Comparison of ENCODE assay signal across 1 cellular context in the genomic region with DNA sequence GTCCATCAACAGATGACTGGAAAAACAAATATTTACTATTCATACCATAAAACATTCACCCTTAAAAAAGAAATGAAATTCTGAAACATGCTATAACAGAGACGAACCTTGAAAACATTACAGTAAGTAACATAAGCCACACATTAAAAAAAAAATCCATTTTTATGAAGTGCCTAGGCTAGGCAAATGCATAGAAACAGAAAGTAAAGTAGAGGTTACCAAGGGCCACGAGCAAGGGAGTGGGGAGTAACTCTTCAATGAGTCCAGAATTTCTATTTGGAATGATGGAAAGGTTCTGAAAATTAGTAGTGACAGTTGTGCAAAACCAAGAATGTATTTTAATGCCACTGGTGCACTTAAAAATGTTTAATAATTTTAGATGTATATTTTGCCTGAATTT.
A peak's percentile ranks its signal among the peaks of the same experiment; 100 is the strongest.
TF ChIP-seq lines count a peak whose summit lies in the region.

No MANE protein-coding gene starts in this region.

TF ChIP-seq in SK-N-SH, 30 proteins besides CTCF, POLR2A, EP300 and RAD21 (continued from another document):
- TF ChIP-seq, protein P1, sequence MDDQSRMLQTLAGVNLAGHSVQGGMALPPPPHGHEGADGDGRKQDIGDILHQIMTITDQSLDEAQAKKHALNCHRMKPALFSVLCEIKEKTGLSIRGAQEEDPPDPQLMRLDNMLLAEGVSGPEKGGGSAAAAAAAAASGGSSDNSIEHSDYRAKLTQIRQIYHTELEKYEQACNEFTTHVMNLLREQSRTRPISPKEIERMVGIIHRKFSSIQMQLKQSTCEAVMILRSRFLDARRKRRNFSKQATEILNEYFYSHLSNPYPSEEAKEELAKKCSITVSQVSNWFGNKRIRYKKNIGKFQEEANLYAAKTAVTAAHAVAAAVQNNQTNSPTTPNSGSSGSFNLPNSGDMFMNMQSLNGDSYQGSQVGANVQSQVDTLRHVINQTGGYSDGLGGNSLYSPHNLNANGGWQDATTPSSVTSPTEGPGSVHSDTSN (IDR thresholded peaks at IDR 0.05), result peak; percentile 21; the same call in 1 of the 2 replicates
- TF ChIP-seq JUND (IDR thresholded peaks at IDR 0.05) (no peak), MEF2A (IDR thresholded peaks at IDR 0.05; ENCODE audit: borderline replicate concordance, low read depth) (no peak)
